In genomic region chr1:40712997-40713396, GRCh38 we compare ENCODE assay signal across 10 cellular contexts. TPM values are rescaled to one million over a fixed set of nuclear protein-coding genes. Genes with fewer than 3 reads are reported as not detected.
DNase-seq lines count a peak whose midpoint lies in the region; ATAC-seq and TF ChIP-seq lines count a peak whose summit lies in the region.
"Had no signal": no experiment of that assay in that cellular context is flagged by ENCODE, and none has a peak within 500 bp of the region (broad histone marks: within the 10 kb centered on the region; RNA-seq: fewer than 3 reads in every experiment).

No MANE protein-coding gene starts in this region.

- H3K4me3 ChIP-seq in naive thymus-derived CD4-positive, alpha-beta T cell (ENCODE audit: low read length) = no peak overlapping the region
- H3K4me3 ChIP-seq: mucosa of descending colon had no signal

- POLR2A ChIA-PET in CD4-positive, alpha-beta T cell (lab: Charles Lee) = interaction anchor here (1.3 to 15.8 kb wide), 2 partner anchors 9 to 22 kb away, joined by 3 to 174 read pairs; partner anchors contain the start of gene NFYC
- POLR2A ChIA-PET in naive thymus-derived CD4-positive, alpha-beta T cell (lab: Charles Lee) = interaction anchor here (0.6 kb wide), 1 partner anchor 14 kb away, joined by 4 read pairs; no protein-coding TSS in a partner anchor

- H3K9me3 Mint-ChIP-seq in CD4-positive, alpha-beta T cell = no peaks in the 10 kb centered on the region
- H3K9me3 Mint-ChIP-seq in IgD-negative memory B cell = no peaks in the 10 kb centered on the region
- H3K9me3 Mint-ChIP-seq in activated T-helper 2 cell treated with anti-CD3 and anti-CD28 coated beads, Interferon-gamma antibody, Interleukin-2, Interleukin-4, amounts not matched to agents 10 μg/mL and 5 μg/mL and 100 μg/mL, durations not matched to agents 14 hours and 24 hours and 36 hours = no peaks in the 10 kb centered on the region
- no peaks in the 10 kb centered on the region for H3K9me3 Mint-ChIP-seq in naive thymus-derived CD4-positive, alpha-beta T cell

- peak overlapping the region; percentile 23 for H3K27ac Mint-ChIP-seq in CD4-positive, alpha-beta T cell
- H3K27ac Mint-ChIP-seq in IgD-negative memory B cell = peak overlapping the region; percentile 72 to 91 (median 78)
- H3K27ac Mint-ChIP-seq in activated T-helper 2 cell treated with anti-CD3 and anti-CD28 coated beads, Interferon-gamma antibody, Interleukin-2, Interleukin-4, amounts not matched to agents 10 μg/mL and 5 μg/mL and 100 μg/mL, durations not matched to agents 14 hours and 24 hours and 36 hours = peak overlapping the region; percentile 82
- peak overlapping the region in 5 of 9 donors; percentile 43 to 76 (median 50) for H3K27ac Mint-ChIP-seq in naive thymus-derived CD4-positive, alpha-beta T cell

- CTCF ChIA-PET in CD4-positive, alpha-beta T cell (lab: Charles Lee) = no interaction called here
- CTCF ChIA-PET in naive thymus-derived CD4-positive, alpha-beta T cell (lab: Charles Lee) = no interaction called here

- TF ChIP-seq CTCF in CD4-positive, alpha-beta T cell (IDR thresholded peaks at IDR 0.05) = no peak

- intact Hi-C loops in CD4-positive, alpha-beta T cell (cut with DNase I, micrococcal nuclease) = no loop called here
- intact Hi-C loops in activated T-helper 2 cell treated with anti-CD3 and anti-CD28 coated beads, Interferon-gamma antibody, Interleukin-2, Interleukin-4, amounts not matched to agents 10 μg/mL and 5 μg/mL and 100 μg/mL, durations not matched to agents 14 hours and 24 hours and 36 hours (cut with micrococcal nuclease) = loop anchor here (5.0 kb wide), 1 partner anchor 49 kb away; no protein-coding TSS in a partner anchor
- intact Hi-C loops in naive thymus-derived CD4-positive, alpha-beta T cell (cut with micrococcal nuclease) = no loop called here

- peaks cover 17% of the 10 kb centered on the region for H3K36me3 Mint-ChIP-seq in CD4-positive, alpha-beta T cell (ENCODE audit: low read depth)
- H3K36me3 Mint-ChIP-seq in IgD-negative memory B cell = peaks cover 8% of the 10 kb centered on the region
- H3K36me3 Mint-ChIP-seq in activated T-helper 2 cell treated with anti-CD3 and anti-CD28 coated beads, Interferon-gamma antibody, Interleukin-2, Interleukin-4, amounts not matched to agents 10 μg/mL and 5 μg/mL and 100 μg/mL, durations not matched to agents 14 hours and 24 hours and 36 hours (ENCODE audit: low read depth) = peaks cover 42% of the 10 kb centered on the region
- H3K36me3 Mint-ChIP-seq in naive thymus-derived CD4-positive, alpha-beta T cell = peaks cover 0 to 20% (median 13%) of the 10 kb centered on the region in 5 donors

- H3K27me3 ChIP-seq in CD4-positive, alpha-beta T cell (ENCODE audit: control insufficient read depth, insufficient read depth, low read length) = no peaks in the 10 kb centered on the region
- H3K27me3 ChIP-seq in naive thymus-derived CD4-positive, alpha-beta T cell (ENCODE audit: control insufficient read depth in 2 of 2, insufficient read depth in 2 of 2, low read length in 2 of 2) = no peaks in the 10 kb centered on the region

- ATAC-seq in CD4-positive, alpha-beta T cell (ENCODE audit: poor library complexity) = no peak
- peak; percentile 27 for ATAC-seq in naive thymus-derived CD4-positive, alpha-beta T cell
- ATAC-seq in GM21619 (IDR thresholded peaks at IDR 0.05; ENCODE audit: unreplicated experiment) (no peak), GM18498 (IDR thresholded peaks at IDR 0.05; ENCODE audit: unreplicated experiment) (no peak)
- ATAC-seq: mucosa of descending colon had no signal

- H3K4me3 Mint-ChIP-seq in CD4-positive, alpha-beta T cell = peak overlapping the region; percentile 62
- H3K4me3 Mint-ChIP-seq in IgD-negative memory B cell = peak overlapping the region; percentile 71 to 85 (median 78)
- H3K4me3 Mint-ChIP-seq in activated T-helper 2 cell treated with anti-CD3 and anti-CD28 coated beads, Interferon-gamma antibody, Interleukin-2, Interleukin-4, amounts not matched to agents 10 μg/mL and 5 μg/mL and 100 μg/mL, durations not matched to agents 14 hours and 24 hours and 36 hours (ENCODE audit: low read depth) = peak overlapping the region; percentile 22
- peak overlapping the region in 9 of 10 donors; percentile 23 to 75 (median 51) for H3K4me3 Mint-ChIP-seq in naive thymus-derived CD4-positive, alpha-beta T cell

- no peaks in the 10 kb centered on the region for H3K27me3 Mint-ChIP-seq in CD4-positive, alpha-beta T cell
- no peaks in the 10 kb centered on the region for H3K27me3 Mint-ChIP-seq in IgD-negative memory B cell
- no peaks in the 10 kb centered on the region for H3K27me3 Mint-ChIP-seq in activated T-helper 2 cell treated with anti-CD3 and anti-CD28 coated beads, Interferon-gamma antibody, Interleukin-2, Interleukin-4, amounts not matched to agents 10 μg/mL and 5 μg/mL and 100 μg/mL, durations not matched to agents 14 hours and 24 hours and 36 hours (ENCODE audit: low read depth)
- H3K27me3 Mint-ChIP-seq in naive thymus-derived CD4-positive, alpha-beta T cell = no peaks in the 10 kb centered on the region

- no peaks in the 10 kb centered on the region for H3K9me3 ChIP-seq in CD4-positive, alpha-beta T cell (ENCODE audit: control insufficient read depth, low read length)
- H3K9me3 ChIP-seq in naive thymus-derived CD4-positive, alpha-beta T cell (ENCODE audit: control insufficient read depth in 2 of 3, low read length in 3 of 3) = no peaks in the 10 kb centered on the region
- H3K9me3 ChIP-seq: mucosa of descending colon had no signal

- DNase-seq in CD4-positive, alpha-beta T cell = peak in 1 of 10 experiments; percentile 3
- no peak for DNase-seq in activated T-helper 2 cell treated with anti-CD3 and anti-CD28 coated beads, Interferon-gamma antibody, Interleukin-2, Interleukin-4, amounts not matched to agents 10 μg/mL and 5 μg/mL and 100 μg/mL, durations not matched to agents 14 hours and 24 hours and 36 hours (ENCODE audit: low spot score)
- peak in 1 of 9 donors; percentile 9 for DNase-seq in naive thymus-derived CD4-positive, alpha-beta T cell
- DNase-seq in effector CD8-positive, alpha-beta T cell (lab: John Stamatoyannopoulos, UW) = no peak
- no peak for DNase-seq in activated CD4-positive, alpha-beta T cell treated with anti-CD3 and anti-CD28 coated beads for 4 hours
- DNase-seq: NCI-H1092 had no signal

- peaks cover 81% of the 10 kb centered on the region for H3K4me1 Mint-ChIP-seq in CD4-positive, alpha-beta T cell (ENCODE audit: low read depth)
- peaks cover 50 to 56% (median 54%) of the 10 kb centered on the region in 3 donors for H3K4me1 Mint-ChIP-seq in IgD-negative memory B cell
- peaks cover 64% of the 10 kb centered on the region for H3K4me1 Mint-ChIP-seq in activated T-helper 2 cell treated with anti-CD3 and anti-CD28 coated beads, Interferon-gamma antibody, Interleukin-2, Interleukin-4, amounts not matched to agents 10 μg/mL and 5 μg/mL and 100 μg/mL, durations not matched to agents 14 hours and 24 hours and 36 hours (ENCODE audit: low read depth)
- peaks cover 49 to 87% (median 72%) of the 10 kb centered on the region in 7 donors for H3K4me1 Mint-ChIP-seq in naive thymus-derived CD4-positive, alpha-beta T cell

- H3K36me3 ChIP-seq in naive thymus-derived CD4-positive, alpha-beta T cell (ENCODE audit: control insufficient read depth in 2 of 3, insufficient read depth in 3 of 3, low read length in 3 of 3) = no peaks in the 10 kb centered on the region

- peak overlapping the region; percentile 18 for H3K27ac ChIP-seq in CD4-positive, alpha-beta T cell (ENCODE audit: low read depth, low read length)
- H3K27ac ChIP-seq in naive thymus-derived CD4-positive, alpha-beta T cell (ENCODE audit: low read depth, low read length) = no peak overlapping the region

- peaks cover 38 to 50% of the 10 kb centered on the region in 2 donors for H3K4me1 ChIP-seq in naive thymus-derived CD4-positive, alpha-beta T cell (ENCODE audit: control insufficient read depth in 2 of 2, insufficient read depth in 2 of 2, low read length in 2 of 2)

RNA-seq across cellular contexts. Expression of gene NFYC, which starts 21.5 kb away (rescaled TPM):
- 10 to 100 TPM; 28.6 to 35.2 TPM for total RNA-seq in CD4-positive, alpha-beta T cell
- polyA plus RNA-seq in IgD-negative memory B cell = 74.3 TPM
- 66.0 and 68.4 TPM in 2 replicates for total RNA-seq in activated T-helper 2 cell treated with anti-CD3 and anti-CD28 coated beads, Interferon-gamma antibody, Interleukin-2, Interleukin-4, amounts not matched to agents 10 μg/mL and 5 μg/mL and 100 μg/mL, durations not matched to agents 14 hours and 24 hours and 36 hours
- 10 to 100 TPM; 44.2 to 88.5 (median 73.6) TPM for total RNA-seq in naive thymus-derived CD4-positive, alpha-beta T cell
- polyA plus RNA-seq in naive thymus-derived CD4-positive, alpha-beta T cell = 10 to 100 TPM; 36.2 to 63.4 TPM

RNA-seq across cellular contexts. Expression of gene RIMS3, which starts 47.5 kb away (rescaled TPM):
- 1 to 10 TPM in 1 of 2 experiments, under 1 TPM in 1; 0.99 to 1.1 TPM for total RNA-seq in CD4-positive, alpha-beta T cell
- polyA plus RNA-seq in IgD-negative memory B cell = 2.2 TPM
- total RNA-seq in activated T-helper 2 cell treated with anti-CD3 and anti-CD28 coated beads, Interferon-gamma antibody, Interleukin-2, Interleukin-4, amounts not matched to agents 10 μg/mL and 5 μg/mL and 100 μg/mL, durations not matched to agents 14 hours and 24 hours and 36 hours = 2.5 and 2.9 TPM in 2 replicates
- 1 to 10 TPM; 1.1 to 2.8 (median 2.2) TPM for total RNA-seq in naive thymus-derived CD4-positive, alpha-beta T cell
- 1 to 10 TPM; 2.2 to 4.3 TPM for polyA plus RNA-seq in naive thymus-derived CD4-positive, alpha-beta T cell

Comparison
In these comparisons a context has a peak if more than half of its experiments do, and no peak if none do; other contexts are left out.
1. H3K27ac Mint-ChIP-seq: peak in every context shown above with its lines; median percentile 82 in activated T-helper 2 cell treated with anti-CD3 and anti-CD28 coated beads, Interferon-gamma antibody, Interleukin-2, Interleukin-4, amounts not matched to agents 10 μg/mL and 5 μg/mL and 100 μg/mL, durations not matched to agents 14 hours and 24 hours and 36 hours; 78 in IgD-negative memory B cell; 50 in naive thymus-derived CD4-positive, alpha-beta T cell; 23 in CD4-positive, alpha-beta T cell.
2. H3K4me3 Mint-ChIP-seq: peak in every context shown above with its lines; median percentile 78 in IgD-negative memory B cell; 62 in CD4-positive, alpha-beta T cell; 51 in naive thymus-derived CD4-positive, alpha-beta T cell; 22 in activated T-helper 2 cell treated with anti-CD3 and anti-CD28 coated beads, Interferon-gamma antibody, Interleukin-2, Interleukin-4, amounts not matched to agents 10 μg/mL and 5 μg/mL and 100 μg/mL, durations not matched to agents 14 hours and 24 hours and 36 hours.